In genomic region chr7:121621947-121622346, GRCh38 we compare ENCODE assay signal across 23 cellular contexts.
"Had no signal": no experiment of that assay in that cellular context is flagged by ENCODE, and none has a peak within 500 bp of the region (broad histone marks: within the 10 kb centered on the region; RNA-seq: fewer than 3 reads in every experiment).

No MANE protein-coding gene starts in this region.

- DNase-seq: activated CD4-positive, alpha-beta T cell treated with anti-CD3 and anti-CD28 coated beads for 48 hours; activated CD4-positive, alpha-beta T cell treated with anti-CD3 and anti-CD28 coated beads, Interleukin-2, amount 50 U/mL, for 4 hours; activated CD4-positive, CD25-positive, alpha-beta regulatory T cell treated with anti-CD3 and anti-CD28 coated beads, Interleukin-2, amount 50 U/mL, for 72 hours; activated CD8-positive, alpha-beta memory T cell treated with anti-CD3 and anti-CD28 coated beads, Interleukin-2, amount 50 U/mL, for 48 hours; activated CD8-positive, alpha-beta T cell treated with anti-CD3 and anti-CD28 coated beads, Interleukin-2, amount 10 ng/mL, durations not matched to agents 7 days and 5 days; activated effector memory CD4-positive, alpha-beta T cell treated with Interleukin-2 at 50 U/mL for 16 hours; activated naive CD4-positive, alpha-beta T cell; activated naive CD8-positive, alpha-beta T cell treated with anti-CD3 and anti-CD28 coated beads, Interleukin-2, amount 50 U/mL, for 24 hours; activated T-cell treated with anti-CD3 and anti-CD28 coated beads, Interleukin-2, amount 50 U/mL, for 1 hour; caudate nucleus; KG1; NCI-H1092; NCI-H1417; NCI-H1930; NCI-H2171; NCI-H2227 treated with DMSO at 0.1 percent for 48 hours; NCI-H774; RPMI8226 had no signal

- H3K4me3 ChIP-seq: breast epithelium had no signal

- H3K9me3 ChIP-seq: breast epithelium had no signal

- H3K36me3 Mint-ChIP-seq: activated naive CD4-positive, alpha-beta T cell treated with anti-CD3 and anti-CD28 coated beads, Interleukin-2, amount 50 U/mL, for 24 hours had no signal

- H3K4me1 Mint-ChIP-seq: activated naive CD4-positive, alpha-beta T cell treated with anti-CD3 and anti-CD28 coated beads, Interleukin-2, amount 50 U/mL, for 24 hours; activated naive CD8-positive, alpha-beta T cell treated with anti-CD3 and anti-CD28 coated beads, Interleukin-2, amount 50 U/mL, for 24 hours had no signal

- H3K36me3 ChIP-seq: breast epithelium had no signal

- H3K27ac Mint-ChIP-seq: activated CD8-positive, alpha-beta T cell treated with anti-CD3 and anti-CD28 coated beads, Interleukin-2, amount 10 ng/mL, durations not matched to agents 7 days and 5 days; activated naive CD4-positive, alpha-beta T cell treated with anti-CD3 and anti-CD28 coated beads, Interleukin-2, amount 50 U/mL, for 24 hours; activated naive CD8-positive, alpha-beta T cell treated with anti-CD3 and anti-CD28 coated beads, Interleukin-2, amount 50 U/mL, for 24 hours; T-helper 1 cell treated with Interleukin-12 subunit alpha and Interleukin-12 subunit beta and Interleukin-4 antibody, amounts not matched to agents 30 μg/mL and 1 μg/mL, for 36 hours had no signal

- H3K27ac ChIP-seq: breast epithelium had no signal

- H3K4me1 ChIP-seq: breast epithelium had no signal

- H3K9me3 Mint-ChIP-seq: activated naive CD8-positive, alpha-beta T cell treated with anti-CD3 and anti-CD28 coated beads, Interleukin-2, amount 50 U/mL, for 24 hours; T-helper 1 cell treated with Interleukin-12 subunit alpha and Interleukin-12 subunit beta and Interleukin-4 antibody, amounts not matched to agents 30 μg/mL and 1 μg/mL, for 36 hours had no signal

- H3K27me3 ChIP-seq: breast epithelium had no signal

- H3K4me3 Mint-ChIP-seq: activated CD8-positive, alpha-beta T cell treated with anti-CD3 and anti-CD28 coated beads, Interleukin-2, amount 10 ng/mL, durations not matched to agents 7 days and 5 days; activated naive CD4-positive, alpha-beta T cell treated with anti-CD3 and anti-CD28 coated beads, Interleukin-2, amount 50 U/mL, for 24 hours; activated naive CD8-positive, alpha-beta T cell treated with anti-CD3 and anti-CD28 coated beads, Interleukin-2, amount 50 U/mL, for 24 hours; T-helper 1 cell treated with Interleukin-12 subunit alpha and Interleukin-12 subunit beta and Interleukin-4 antibody, amounts not matched to agents 30 μg/mL and 1 μg/mL, for 36 hours had no signal

- ATAC-seq: activated CD8-positive, alpha-beta T cell treated with anti-CD3 and anti-CD28 coated beads, Interleukin-2, amount 10 ng/mL, durations not matched to agents 7 days and 5 days; activated naive CD8-positive, alpha-beta T cell treated with anti-CD3 and anti-CD28 coated beads, Interleukin-2, amount 50 U/mL, for 24 hours; Panc1; Right ventricle myocardium inferior had no signal
